11 cellular contexts compared by ENCODE assay signal in genomic region chr5:14153071-14153864, GRCh38. TPM values are rescaled to one million over a fixed set of nuclear protein-coding genes. Genes with fewer than 3 reads are reported as not detected.
A peak's percentile ranks its signal among the peaks of the same experiment; 100 is the strongest.
DNase-seq lines count a peak whose midpoint lies in the region; ATAC-seq, FAIRE-seq and TF ChIP-seq lines count a peak whose summit lies in the region.
"Had no signal": no experiment of that assay in that cellular context is flagged by ENCODE, and none has a peak within 500 bp of the region (broad histone marks: within the 10 kb centered on the region; RNA-seq: fewer than 3 reads in every experiment).

No MANE protein-coding gene starts in this region.

- CTCF ChIA-PET in WTC11 (lab: Charles Lee): interaction anchor here (0.8 to 2.0 kb wide), 3 partner anchors 8 to 117 kb away, joined by 3 to 5 read pairs (median 4); partner anchors contain the start of gene TRIO

- WGBS in mesodermal cell (ENCODE audit: insufficient coverage in 2 of 2), 2 experiments: 72 to 94% methylated on average over 3 to 5 of the region's 6 CpGs

- peak overlapping the region; percentile 83 for H3K27ac ChIP-seq in mesodermal cell (ENCODE audit: low read depth, low read length, severe bottlenecking)
- H3K27ac ChIP-seq in thoracic aorta: peak overlapping the region; percentile 37 to 72

- TF ChIP-seq CTCF in WTC11 (IDR thresholded peaks at IDR 0.05) (no peak), thoracic aorta (IDR thresholded peaks at IDR 0.05) (no peak)

- H3K9me3 ChIP-seq in mesodermal cell (ENCODE audit: control insufficient read depth, low read length) (no peaks in the 10 kb centered on the region), thoracic aorta (no peaks in the 10 kb centered on the region)

- H3K4me1 ChIP-seq in mesodermal cell (ENCODE audit: control insufficient read depth, insufficient read depth, low read length, poor library complexity, severe bottlenecking) (peaks cover 84% of the 10 kb centered on the region), thoracic aorta (ENCODE audit: control insufficient read depth in 1 of 2, low read depth in 2 of 2) (peaks cover 46 to 88% of the 10 kb centered on the region in 2 donors)

- POLR2A ChIA-PET in WTC11 (lab: Charles Lee): interaction anchor here (1.3 kb wide), 1 partner anchor 10 kb away, joined by 3 read pairs; the partner anchor contains the start of gene TRIO

- no peak for DNase-seq in HTR-8/SVneo (ENCODE audit: insufficient read length, low spot score)
- no peak for DNase-seq in WTC11 (ENCODE audit: low spot score)
- no peak for DNase-seq in thoracic aorta (ENCODE audit: low spot score)
- no peak for DNase-seq in NCI-H226
- no peak for DNase-seq in NCI-H2107 treated with DMSO at 0.1 percent for 48 hours (lab: John Stamatoyannopoulos, UW; ENCODE audit: unreplicated experiment)
- DNase-seq in NCI-H1694 treated with DMSO at 0.1 percent for 48 hours (lab: John Stamatoyannopoulos, UW): no peak
- DNase-seq: activated T-cell treated with anti-CD3 and anti-CD28 coated beads for 4 hours, H9, T1000 had no signal

- H3K36me3 ChIP-seq in mesodermal cell (ENCODE audit: control insufficient read depth, insufficient read depth, low read length): peaks cover 5% of the 10 kb centered on the region
- no peaks in the 10 kb centered on the region for H3K36me3 ChIP-seq in thoracic aorta

- H3K4me3 ChIP-seq in mesodermal cell (ENCODE audit: extremely low read depth, insufficient read depth, low read length, poor library complexity, severe bottlenecking) (peak overlapping the region; percentile 14), thoracic aorta (peak overlapping the region; percentile 61)

- H3K9me3 Mint-ChIP-seq in WTC11: no peaks in the 10 kb centered on the region
- H3K9me3 Mint-ChIP-seq: H9 had no signal

- peaks cover 55% of the 10 kb centered on the region for H3K4me1 Mint-ChIP-seq in WTC11

- H3K27ac Mint-ChIP-seq in WTC11: peak overlapping the region; percentile 22; the same call in 1 of the 2 replicates

- no peaks in the 10 kb centered on the region for H3K27me3 ChIP-seq in thoracic aorta (replicated peaks; ENCODE audit: insufficient read depth)

- no peaks in the 10 kb centered on the region for H3K27me3 Mint-ChIP-seq in WTC11 (ENCODE audit: low read depth)

- no peak overlapping the region for H3K4me3 Mint-ChIP-seq in WTC11

- ATAC-seq in WTC11 (no peak), thoracic aorta (ENCODE audit: insufficient number of reproducible peaks, low FRiP score, low read depth) (no peak)

- H3K36me3 Mint-ChIP-seq in WTC11: no peaks in the 10 kb centered on the region

- peak; percentile 51 for FAIRE-seq in HTR-8/SVneo (lab: Jason Lieb, UNC)
- FAIRE-seq: G401.6 had no signal

TF ChIP-seq in WTC11, 78 proteins besides CTCF, POLR2A, EP300 and RAD21:
- TF ChIP-seq SMAD3 (CRISPR knock-in tag; IDR thresholded peaks at IDR 0.05; ENCODE audit: borderline replicate concordance): no peak
- no peak for TF ChIP-seq ZNF138 (CRISPR knock-in tag; conservative IDR thresholded peaks at IDR 0.05)
- TF ChIP-seq ATF3 (CRISPR knock-in tag; conservative IDR thresholded peaks at IDR 0.05): no peak
- TF ChIP-seq ZNF416 (CRISPR knock-in tag; IDR thresholded peaks at IDR 0.05): no peak
- TF ChIP-seq RELA (CRISPR knock-in tag; IDR thresholded peaks at IDR 0.05; ENCODE audit: borderline replicate concordance): no peak
- TF ChIP-seq PRRX2 (CRISPR knock-in tag; IDR thresholded peaks at IDR 0.05): no peak
- no peak for TF ChIP-seq ZMAT4 (CRISPR knock-in tag; IDR thresholded peaks at IDR 0.05)
- TF ChIP-seq USF2 (CRISPR knock-in tag; IDR thresholded peaks at IDR 0.05): no peak
- no peak for TF ChIP-seq TCF7 (CRISPR knock-in tag; IDR thresholded peaks at IDR 0.05; ENCODE audit: low read depth)
- no peak for TF ChIP-seq SMAD4 (CRISPR knock-in tag; IDR thresholded peaks at IDR 0.05)
- TF ChIP-seq CBFB (CRISPR knock-in tag; IDR thresholded peaks at IDR 0.05; ENCODE audit: low read depth): no peak
- no peak for TF ChIP-seq ZNF512 (CRISPR knock-in tag; IDR thresholded peaks at IDR 0.05; ENCODE audit: borderline replicate concordance)
- TF ChIP-seq ETV6 (CRISPR knock-in tag; IDR thresholded peaks at IDR 0.05): no peak
- TF ChIP-seq FOXK1 (CRISPR knock-in tag; IDR thresholded peaks at IDR 0.05): no peak
- TF ChIP-seq GTF2I (CRISPR knock-in tag; conservative IDR thresholded peaks at IDR 0.05): no peak
- TF ChIP-seq E2F1 (CRISPR knock-in tag; IDR thresholded peaks at IDR 0.05): no peak
- TF ChIP-seq HMGA2 (CRISPR knock-in tag; IDR thresholded peaks at IDR 0.05): no peak
- TF ChIP-seq PREB (CRISPR knock-in tag; IDR thresholded peaks at IDR 0.05; ENCODE audit: borderline replicate concordance): no peak
- no peak for TF ChIP-seq ZNF425 (CRISPR knock-in tag; conservative IDR thresholded peaks at IDR 0.05)
TF ChIP-seq in WTC11: peak in this region for 0.

RNA-seq across cellular contexts. Expression of gene TRIO, which starts 10.1 kb away (rescaled TPM):
- total RNA-seq in WTC11 (2021) (69.2 to 88.8 TPM (median 73.5 TPM) in 3 replicates), thoracic aorta (100 to 1,000 TPM; 219 to 300 TPM)
- polyA plus RNA-seq in mesodermal cell (2013, experiment 1 of 2): 49.7 TPM
- 42.9 TPM for polyA plus RNA-seq in mesodermal cell (2013, experiment 2 of 2)
